Comparison of ENCODE assay signal across 27 cellular contexts in genomic region chr1:75132421-75133381, GRCh38. TPM values are rescaled to one million over a fixed set of nuclear protein-coding genes. Genes with fewer than 3 reads are reported as not detected.
DNase-seq lines count a peak whose midpoint lies in the region; ATAC-seq and TF ChIP-seq lines count a peak whose summit lies in the region.
"Had no signal": no experiment of that assay in that cellular context is flagged by ENCODE, and none has a peak within 500 bp of the region (broad histone marks: within the 10 kb centered on the region; RNA-seq: fewer than 3 reads in every experiment).

No MANE protein-coding gene starts in this region.

- H3K36me3 Mint-ChIP-seq in activated CD4-positive, alpha-beta T cell treated with anti-CD3 and anti-CD28 coated beads, Interleukin-2, amount 10 ng/mL, durations not matched to agents 7 days and 5 days (ENCODE audit: low read depth), result peaks cover 11% of the 10 kb centered on the region
- no peaks in the 10 kb centered on the region for H3K36me3 Mint-ChIP-seq in glutamatergic neuron (ENCODE audit: unreplicated experiment)
- peaks cover 1% of the 10 kb centered on the region for H3K36me3 Mint-ChIP-seq in progenitor cell of endocrine pancreas (ENCODE audit: insufficient read depth)
- H3K36me3 Mint-ChIP-seq: stimulated activated memory B cell treated with anti-CD40 and anti-IgM and Interleukin-4, amounts not matched to agents 10 μg/mL and 1 μg/mL and 100 μg/mL, for 72 hours had no signal

- H3K9me3 ChIP-seq in MM.1S (replicated peaks; ENCODE audit: insufficient read depth, low read length), result no peaks in the 10 kb centered on the region
- H3K9me3 ChIP-seq: adrenal gland had no signal

- H3K9me2 ChIP-seq in MM.1S (replicated peaks; ENCODE audit: insufficient read depth, low read length), result no peaks in the 10 kb centered on the region

- CTCF ChIA-PET in activated CD4-positive, alpha-beta T cell treated with anti-CD3 and anti-CD28 coated beads, Interleukin-2, amount 10 ng/mL, durations not matched to agents 7 days and 5 days (lab: Charles Lee), result interaction anchor here (0.6 kb wide), 1 partner anchor 1077 kb away, joined by 3 read pairs; no protein-coding TSS in a partner anchor

- H3K9ac ChIP-seq in MM.1S (ENCODE audit: low read length), result peak overlapping the region; percentile 96
- H3K9ac ChIP-seq: BLaER1 treated with 17β-estradiol and CSF1 and Interleukin-3, amounts not matched to agents 10 nM and 100 nM; parathyroid adenoma had no signal

- H4K20me1 ChIP-seq in MM.1S (ENCODE audit: insufficient read depth, low read length), result no peaks in the 10 kb centered on the region
- H4K20me1 ChIP-seq: BLaER1 treated with 17β-estradiol and CSF1 and Interleukin-3, amounts not matched to agents 10 nM and 100 nM had no signal

- no peaks in the 10 kb centered on the region for H3K36me3 ChIP-seq in MM.1S (replicated peaks; ENCODE audit: insufficient read depth, low read length)
- H3K36me3 ChIP-seq: adrenal gland; BLaER1 treated with 17β-estradiol and CSF1 and Interleukin-3, amounts not matched to agents 10 nM and 100 nM; cardiac muscle cell had no signal

- peak overlapping the region; percentile 77 for H3K4me2 ChIP-seq in MM.1S (ENCODE audit: low read depth, low read length)
- H3K4me2 ChIP-seq: BLaER1 treated with 17β-estradiol and CSF1 and Interleukin-3, amounts not matched to agents 10 nM and 100 nM had no signal

- H3K79me2 ChIP-seq in MM.1S (ENCODE audit: low read length), result peaks cover 54% of the 10 kb centered on the region
- H3K79me2 ChIP-seq: parathyroid adenoma had no signal

- peaks cover 11% of the 10 kb centered on the region for H3K4me1 Mint-ChIP-seq in activated CD4-positive, alpha-beta T cell treated with anti-CD3 and anti-CD28 coated beads, Interleukin-2, amount 10 ng/mL, durations not matched to agents 7 days and 5 days
- H3K4me1 Mint-ChIP-seq in glutamatergic neuron (ENCODE audit: low read depth, unreplicated experiment) (peaks cover 28% of the 10 kb centered on the region), progenitor cell of endocrine pancreas (ENCODE audit: low read depth) (peaks cover 19% of the 10 kb centered on the region)

- no peaks in the 10 kb centered on the region for H3K27me3 ChIP-seq in MM.1S (replicated peaks; ENCODE audit: insufficient read depth, low read length)

- no peak for DNase-seq in activated CD4-positive, alpha-beta T cell treated with anti-CD3 and anti-CD28 coated beads, Interleukin-2, amount 10 ng/mL, durations not matched to agents 7 days and 5 days
- no peak for DNase-seq in activated CD4-positive, alpha-beta T cell treated with anti-CD3 and anti-CD28 coated beads, Interleukin-2, amount 50 U/mL, for 48 hours
- no peak for DNase-seq in MM.1S
- no peak for DNase-seq in glutamatergic neuron
- no peak for DNase-seq in progenitor cell of endocrine pancreas (ENCODE audit: low spot score, unreplicated experiment)
- no peak for DNase-seq in OCI-M2 (lab: John Stamatoyannopoulos, UW; ENCODE audit: unreplicated experiment)
- no peak for DNase-seq in NK-92 (lab: John Stamatoyannopoulos, UW; ENCODE audit: unreplicated experiment)
- DNase-seq: adrenal gland; EL; foreskin fibroblast; hypothalamus; KG1; kidney; NCI-H1048; NCI-H2029; NCI-H446 treated with DMSO at 0.1 percent for 48 hours; NK-92 treated with Interleukin-12 subunit alpha and Interleukin-12 subunit beta, amount 100 ng/mL, for 24 hours had no signal

- TF ChIP-seq CTCF in MM.1S (IDR thresholded peaks at IDR 0.05; ENCODE audit: low read length) (no peak), glutamatergic neuron (IDR thresholded peaks at IDR 0.05; ENCODE audit: partially characterized antibody, unreplicated experiment) (no peak), progenitor cell of endocrine pancreas (IDR thresholded peaks at IDR 0.05; ENCODE audit: unreplicated experiment) (no peak)

- H3K27ac ChIP-seq in MM.1S (ENCODE audit: low read length), result peak overlapping the region; percentile 87; the same call in 1 of the 2 replicates
- H3K27ac ChIP-seq: adrenal gland; BLaER1 treated with 17β-estradiol and CSF1 and Interleukin-3, amounts not matched to agents 10 nM and 100 nM; cardiac muscle cell; HL-60; parathyroid adenoma had no signal

- ATAC-seq in HG02759 (IDR thresholded peaks at IDR 0.05; ENCODE audit: unreplicated experiment), result no peak
- ATAC-seq: activated CD4-positive, CD25-positive, alpha-beta regulatory T cell treated with anti-CD3 and anti-CD28 coated beads, Interleukin-2, amount 50 U/mL, for 24 hours; stimulated activated memory B cell treated with anti-CD40 and anti-IgM and Interleukin-4, amounts not matched to agents 10 μg/mL and 1 μg/mL and 100 μg/mL, for 72 hours had no signal

- H3K4me3 ChIP-seq in MM.1S (ENCODE audit: low read length), result peak overlapping the region; percentile 90
- H3K4me3 ChIP-seq: adrenal gland; BLaER1 treated with 17β-estradiol and CSF1 and Interleukin-3, amounts not matched to agents 10 nM and 100 nM; cardiac muscle cell had no signal

- H3K27ac Mint-ChIP-seq in activated CD4-positive, alpha-beta T cell treated with anti-CD3 and anti-CD28 coated beads, Interleukin-2, amount 10 ng/mL, durations not matched to agents 7 days and 5 days, result peak overlapping the region; percentile 33
- no peak overlapping the region for H3K27ac Mint-ChIP-seq in glutamatergic neuron (ENCODE audit: unreplicated experiment)
- peak overlapping the region; percentile 50 for H3K27ac Mint-ChIP-seq in progenitor cell of endocrine pancreas
- H3K27ac Mint-ChIP-seq: dendritic cell treated with granulocyte-macrophage colony-stimulating factor and Interleukin-4, amounts not matched to agents 40 ng/mL and 50 ng/mL, for 4 days; stimulated activated memory B cell treated with anti-CD40 and anti-IgM and Interleukin-4, amounts not matched to agents 10 μg/mL and 1 μg/mL and 100 μg/mL, for 72 hours had no signal

- POLR2A ChIA-PET in activated CD4-positive, alpha-beta T cell treated with anti-CD3 and anti-CD28 coated beads, Interleukin-2, amount 10 ng/mL, durations not matched to agents 7 days and 5 days (lab: Charles Lee), result no interaction called here

- H3K27me3 Mint-ChIP-seq in activated CD4-positive, alpha-beta T cell treated with anti-CD3 and anti-CD28 coated beads, Interleukin-2, amount 10 ng/mL, durations not matched to agents 7 days and 5 days, result peaks cover 95% of the 10 kb centered on the region
- peaks cover 52% of the 10 kb centered on the region for H3K27me3 Mint-ChIP-seq in glutamatergic neuron (ENCODE audit: unreplicated experiment)
- peaks cover 96% of the 10 kb centered on the region for H3K27me3 Mint-ChIP-seq in progenitor cell of endocrine pancreas

- peaks cover 14% of the 10 kb centered on the region for H3K9me3 Mint-ChIP-seq in activated CD4-positive, alpha-beta T cell treated with anti-CD3 and anti-CD28 coated beads, Interleukin-2, amount 10 ng/mL, durations not matched to agents 7 days and 5 days
- peaks cover 31% of the 10 kb centered on the region for H3K9me3 Mint-ChIP-seq in glutamatergic neuron (ENCODE audit: unreplicated experiment)
- H3K9me3 Mint-ChIP-seq in progenitor cell of endocrine pancreas (ENCODE audit: low read depth), result no peaks in the 10 kb centered on the region
- H3K9me3 Mint-ChIP-seq: dendritic cell treated with granulocyte-macrophage colony-stimulating factor and Interleukin-4, amounts not matched to agents 40 ng/mL and 50 ng/mL, for 4 days had no signal

- H3K4me1 ChIP-seq in MM.1S (ENCODE audit: low read length), result no peaks in the 10 kb centered on the region
- H3K4me1 ChIP-seq: BLaER1 treated with 17β-estradiol and CSF1 and Interleukin-3, amounts not matched to agents 10 nM and 100 nM; parathyroid adenoma had no signal

- H2AFZ ChIP-seq in MM.1S (ENCODE audit: low read length), result no peak overlapping the region
- H2AFZ ChIP-seq: parathyroid adenoma had no signal

- H3K4me3 Mint-ChIP-seq in activated CD4-positive, alpha-beta T cell treated with anti-CD3 and anti-CD28 coated beads, Interleukin-2, amount 10 ng/mL, durations not matched to agents 7 days and 5 days, result no peak overlapping the region
- H3K4me3 Mint-ChIP-seq in glutamatergic neuron (ENCODE audit: unreplicated experiment) (peak overlapping the region; percentile 71), progenitor cell of endocrine pancreas (ENCODE audit: low read depth) (no peak overlapping the region)
- H3K4me3 Mint-ChIP-seq: dendritic cell treated with granulocyte-macrophage colony-stimulating factor and Interleukin-4, amounts not matched to agents 40 ng/mL and 50 ng/mL, for 4 days; stimulated activated memory B cell treated with anti-CD40 and anti-IgM and Interleukin-4, amounts not matched to agents 10 μg/mL and 1 μg/mL and 100 μg/mL, for 72 hours had no signal

- peaks cover 31% of the 10 kb centered on the region for H3F3A ChIP-seq in MM.1S (ENCODE audit: insufficient read depth, low read length)

RNA-seq across cellular contexts. Expression of gene LHX8, which starts 1.5 kb away (rescaled TPM):
- total RNA-seq in activated CD4-positive, alpha-beta T cell treated with anti-CD3 and anti-CD28 coated beads, Interleukin-2, amount 10 ng/mL, durations not matched to agents 7 days and 5 days, result not detected
- total RNA-seq in glutamatergic neuron (ENCODE audit: unreplicated experiment) (not detected), progenitor cell of endocrine pancreas (0.22 TPM in 1 of 2 replicates, not detected in the other)
- total RNA-seq: A673, adrenal gland, kidney, lung microvascular endothelial cell had no signal
